In genomic region chr5:17331649-17332048, GRCh38 we compare ENCODE assay signal across 31 cellular contexts.
"Had no signal": no experiment of that assay in that cellular context is flagged by ENCODE, and none has a peak within 500 bp of the region (broad histone marks: within the 10 kb centered on the region; RNA-seq: fewer than 3 reads in every experiment).

No MANE protein-coding gene starts in this region.

- H3K36me3 ChIP-seq: neural progenitor cell, ovary, spleen, suprapubic skin, tibial artery, transverse colon, upper lobe of right lung, uterus had no signal

- H3K27ac ChIP-seq: neural progenitor cell, ovary, parathyroid adenoma, psoas muscle, skin epidermis, spleen, suprapubic skin, testis, tibial artery, transverse colon, upper lobe of right lung, uterus had no signal

- H3K4me1 Mint-ChIP-seq: naive thymus-derived CD4-positive, alpha-beta T cell; natural killer cell; neural progenitor cell; stimulated activated memory B cell treated with anti-CD40 and anti-IgM and Interleukin-4, amounts not matched to agents 10 μg/mL and 1 μg/mL and 100 μg/mL, for 72 hours; stimulated activated naive CD8-positive, alpha-beta T cell treated with anti-CD3 and anti-CD28 coated beads, Interleukin-15, amount 100 ng/mL, for 72 hours had no signal

- H2AFZ ChIP-seq: neural progenitor cell, parathyroid adenoma had no signal

- H3K4me2 ChIP-seq: neural progenitor cell, smooth muscle cell had no signal

- ATAC-seq: naive thymus-derived CD4-positive, alpha-beta T cell; natural killer cell; psoas muscle; right cardiac atrium; sciatic nerve; stimulated activated memory B cell treated with anti-CD40 and anti-IgM and Interleukin-4, amounts not matched to agents 10 μg/mL and 1 μg/mL and 100 μg/mL, for 72 hours; stimulated activated naive CD8-positive, alpha-beta T cell treated with anti-CD3 and anti-CD28 coated beads, Interleukin-15, amount 100 ng/mL, for 72 hours; stimulated activated naive CD8-positive, alpha-beta T cell treated with anti-CD3 and anti-CD28 coated beads, Interleukin-15, Interleukin-2, amounts not matched to agents 100 U/mL and 50 U/mL, for 24 hours; upper lobe of right lung had no signal

- H3K9me3 ChIP-seq: ovary, psoas muscle, suprapubic skin, testis, tibial artery, transverse colon, upper lobe of right lung, uterus had no signal

- H3K79me2 ChIP-seq: parathyroid adenoma had no signal

- H3K9ac ChIP-seq: neural progenitor cell, parathyroid adenoma had no signal

- H3K4me1 ChIP-seq: neural progenitor cell, parathyroid adenoma, psoas muscle, spleen, suprapubic skin, testis, tibial artery, upper lobe of right lung, uterus had no signal

- DNase-seq: naive thymus-derived CD4-positive, alpha-beta T cell; natural killer cell; occipital lobe; ovary; posterior cingulate gyrus; psoas muscle; right cardiac atrium; spleen; stimulated activated CD4-positive, alpha-beta T cell treated with anti-CD3 and anti-CD28 coated beads, Interleukin-12 subunit alpha, Interleukin-12 subunit beta, amount 100 ng/mL, for 4 hours; stimulated activated CD4-positive, alpha-beta T cell treated with anti-CD3 and anti-CD28 coated beads, Interleukin-1b, Interleukin-23, amount 100 ng/mL, for 48 hours; stimulated activated CD4-positive, alpha-beta T cell treated with anti-CD3 and anti-CD28 coated beads, Interleukin-4, amount 100 ng/mL, for 1 hour; stimulated activated CD4-positive, alpha-beta T cell treated with anti-CD3 and anti-CD28 coated beads, Interleukin-4, amount 100 ng/mL, for 4 hours; stimulated activated CD8-positive, alpha-beta memory T cell treated with anti-CD3 and anti-CD28 coated beads, Interleukin-4, amount 100 ng/mL, for 48 hours; stimulated activated naive CD4-positive, alpha-beta T cell; stimulated activated naive CD8-positive, alpha-beta T cell treated with anti-CD3 and anti-CD28 coated beads, Interleukin-15, amount 100 ng/mL, for 72 hours; stimulated activated naive CD8-positive, alpha-beta T cell treated with anti-CD3 and anti-CD28 coated beads, Interleukin-15, Interleukin-2, amounts not matched to agents 100 U/mL and 50 U/mL, for 24 hours; substantia nigra; testis; tibial artery; transverse colon; upper lobe of right lung; uterus had no signal

- H3K4me3 ChIP-seq: neural progenitor cell, ovary, psoas muscle, skin epidermis, smooth muscle cell, spleen, suprapubic skin, testis, tibial artery, transverse colon, upper lobe of right lung, uterus had no signal

- H3K27me3 ChIP-seq: neural progenitor cell, ovary, spleen, suprapubic skin, testis, tibial artery, transverse colon, upper lobe of right lung, uterus had no signal

- H3K36me3 Mint-ChIP-seq: natural killer cell, neural progenitor cell had no signal

- H3K27ac Mint-ChIP-seq: naive thymus-derived CD4-positive, alpha-beta T cell; natural killer cell; neural progenitor cell; progenitor cell of endocrine pancreas; stimulated activated memory B cell treated with anti-CD40 and anti-IgM and Interleukin-4, amounts not matched to agents 10 μg/mL and 1 μg/mL and 100 μg/mL, for 72 hours; stimulated activated naive CD8-positive, alpha-beta T cell treated with anti-CD3 and anti-CD28 coated beads, Interleukin-15, amount 100 ng/mL, for 72 hours had no signal

- H3K27me3 Mint-ChIP-seq: naive thymus-derived CD4-positive, alpha-beta T cell; progenitor cell of endocrine pancreas; stimulated activated memory B cell treated with anti-CD40 and anti-IgM and Interleukin-4, amounts not matched to agents 10 μg/mL and 1 μg/mL and 100 μg/mL, for 72 hours; stimulated activated naive CD8-positive, alpha-beta T cell treated with anti-CD3 and anti-CD28 coated beads, Interleukin-15, amount 100 ng/mL, for 72 hours had no signal

- H3K4me3 Mint-ChIP-seq: naive thymus-derived CD4-positive, alpha-beta T cell; natural killer cell; nephron; neural progenitor cell; stimulated activated memory B cell treated with anti-CD40 and anti-IgM and Interleukin-4, amounts not matched to agents 10 μg/mL and 1 μg/mL and 100 μg/mL, for 72 hours; stimulated activated naive CD8-positive, alpha-beta T cell treated with anti-CD3 and anti-CD28 coated beads, Interleukin-15, amount 100 ng/mL, for 72 hours had no signal
